11 cellular contexts compared by ENCODE assay signal in genomic region chr11:104898685-104899013, GRCh38. TPM values are rescaled to one million over a fixed set of nuclear protein-coding genes. Genes with fewer than 3 reads are reported as not detected.
A peak's percentile ranks its signal among the peaks of the same experiment; 100 is the strongest.
DNase-seq lines count a peak whose midpoint lies in the region; ATAC-seq and FAIRE-seq lines count a peak whose summit lies in the region.
"Had no signal": no experiment of that assay in that cellular context is flagged by ENCODE, and none has a peak within 500 bp of the region (broad histone marks: within the 10 kb centered on the region; RNA-seq: fewer than 3 reads in every experiment).

No MANE protein-coding gene starts in this region.

- H3F3A ChIP-seq in GM23248 (ENCODE audit: insufficient read depth) = no peaks in the 10 kb centered on the region

- no peaks in the 10 kb centered on the region for H3K4me1 ChIP-seq in GM23248 (ENCODE audit: insufficient read depth)

- H3K36me3 Mint-ChIP-seq in activated naive CD8-positive, alpha-beta T cell treated with anti-CD3 and anti-CD28 coated beads, Interleukin-2, amount 50 U/mL, for 24 hours (ENCODE audit: low read depth) = no peaks in the 10 kb centered on the region
- peaks cover 2 to 5% of the 10 kb centered on the region in 2 donors for H3K36me3 Mint-ChIP-seq in stimulated activated naive B cell treated with anti-CD40 and anti-IgM and Interleukin-4, amounts not matched to agents 10 μg/mL and 1 μg/mL and 100 μg/mL, for 72 hours

- peak; percentile 43 for FAIRE-seq in islet of Langerhans (lab: Jason Lieb, UNC)

- peaks cover 3% of the 10 kb centered on the region; the same call in 1 of the 2 replicates for H3K9me2 ChIP-seq in GM23248 (ENCODE audit: insufficient read depth)

- in situ Hi-C loops in GM23248 (cut with MboI) = no loop called here

- peak overlapping the region; percentile 63 for H2AFZ ChIP-seq in GM23248

- H3K9ac ChIP-seq in GM23248 = no peak overlapping the region

- no peak for ATAC-seq in activated naive CD8-positive, alpha-beta T cell treated with anti-CD3 and anti-CD28 coated beads, Interleukin-2, amount 50 U/mL, for 24 hours
- no peak for ATAC-seq in stimulated activated naive B cell treated with anti-CD40 and anti-IgM and Interleukin-4, amounts not matched to agents 10 μg/mL and 1 μg/mL and 100 μg/mL, for 72 hours (replicated peaks)

- H3K9me3 Mint-ChIP-seq in activated naive CD8-positive, alpha-beta T cell treated with anti-CD3 and anti-CD28 coated beads, Interleukin-2, amount 50 U/mL, for 24 hours = no peaks in the 10 kb centered on the region
- peaks cover 0 to 3% of the 10 kb centered on the region in 2 donors for H3K9me3 Mint-ChIP-seq in stimulated activated naive B cell treated with anti-CD40 and anti-IgM and Interleukin-4, amounts not matched to agents 10 μg/mL and 1 μg/mL and 100 μg/mL, for 72 hours

- H3K27ac ChIP-seq in GM23248 = no peak overlapping the region
- H3K27ac ChIP-seq: SK-N-MC had no signal

- DNase-seq in GM23248 = no peak
- DNase-seq in activated naive CD8-positive, alpha-beta T cell treated with anti-CD3 and anti-CD28 coated beads, Interleukin-2, amount 50 U/mL, for 24 hours = no peak
- no peak for DNase-seq in stimulated activated naive B cell treated with anti-CD40 and anti-IgM and Interleukin-4, amounts not matched to agents 10 μg/mL and 1 μg/mL and 100 μg/mL, for 72 hours
- DNase-seq in germinal center (ENCODE audit: low spot score) = no peak
- no peak for DNase-seq in NCI-H446 (lab: John Stamatoyannopoulos, UW)
- no peak for DNase-seq in hippocampal formation (lab: John Stamatoyannopoulos, UW)
- no peak for DNase-seq in ureter (ENCODE audit: low spot score)
- DNase-seq: DND-41, NCI-H2171 treated with DMSO at 0.1 percent for 48 hours had no signal

- no peaks in the 10 kb centered on the region for H3K27me3 Mint-ChIP-seq in activated naive CD8-positive, alpha-beta T cell treated with anti-CD3 and anti-CD28 coated beads, Interleukin-2, amount 50 U/mL, for 24 hours
- no peaks in the 10 kb centered on the region for H3K27me3 Mint-ChIP-seq in stimulated activated naive B cell treated with anti-CD40 and anti-IgM and Interleukin-4, amounts not matched to agents 10 μg/mL and 1 μg/mL and 100 μg/mL, for 72 hours

- H3K9me3 ChIP-seq in GM23248 (ENCODE audit: low read depth) = no peaks in the 10 kb centered on the region

- 5 to 10% methylated on average over 1 of the region's 1 CpG for WGBS in GM23248 (ENCODE audit: low coverage in 1 of 2, low lambda C conversion rate in 2 of 2, missing lambda C conversion rate in 2 of 2), 2 experiments

- H3K4me3 ChIP-seq in GM23248 = no peak overlapping the region
- H3K4me3 ChIP-seq: SK-N-MC had no signal

- peak overlapping the region; percentile 19 for H3K27ac Mint-ChIP-seq in activated naive CD8-positive, alpha-beta T cell treated with anti-CD3 and anti-CD28 coated beads, Interleukin-2, amount 50 U/mL, for 24 hours
- H3K27ac Mint-ChIP-seq in stimulated activated naive B cell treated with anti-CD40 and anti-IgM and Interleukin-4, amounts not matched to agents 10 μg/mL and 1 μg/mL and 100 μg/mL, for 72 hours = no peak overlapping the region

- no peaks in the 10 kb centered on the region for H4K20me1 ChIP-seq in GM23248 (ENCODE audit: insufficient read depth)

- H3K4me1 Mint-ChIP-seq in activated naive CD8-positive, alpha-beta T cell treated with anti-CD3 and anti-CD28 coated beads, Interleukin-2, amount 50 U/mL, for 24 hours = peaks cover 21% of the 10 kb centered on the region
- peaks cover 21 to 27% of the 10 kb centered on the region in 2 donors for H3K4me1 Mint-ChIP-seq in stimulated activated naive B cell treated with anti-CD40 and anti-IgM and Interleukin-4, amounts not matched to agents 10 μg/mL and 1 μg/mL and 100 μg/mL, for 72 hours

- no peaks in the 10 kb centered on the region for H3K79me2 ChIP-seq in GM23248 (ENCODE audit: insufficient read depth)

- 0 out of 2 replicates have a peak, but pooled peaks cover 3% of the 10 kb centered on the region for H3K27me3 ChIP-seq in GM23248 (replicated peaks; ENCODE audit: insufficient read depth)

- no peak overlapping the region for H3K4me2 ChIP-seq in GM23248 (ENCODE audit: unreplicated experiment)

- peak overlapping the region; percentile 57 for H3K4me3 Mint-ChIP-seq in activated naive CD8-positive, alpha-beta T cell treated with anti-CD3 and anti-CD28 coated beads, Interleukin-2, amount 50 U/mL, for 24 hours
- H3K4me3 Mint-ChIP-seq in stimulated activated naive B cell treated with anti-CD40 and anti-IgM and Interleukin-4, amounts not matched to agents 10 μg/mL and 1 μg/mL and 100 μg/mL, for 72 hours = peak overlapping the region; percentile 39 to 61

- no peaks in the 10 kb centered on the region for H3K36me3 ChIP-seq in GM23248 (ENCODE audit: low read depth)

RNA-seq across cellular contexts. Expression of gene CASP12, which starts 0.4 kb away (rescaled TPM):
- total RNA-seq in GM23248 (2014; rRNA removed; shearing (Covaris generic)) = not detected in 2 replicates
- polyA plus RNA-seq in GM23248 (2016; fragmentation: Nextera tagmentation; extraction: Ambion mirVana) = not detected in 2 replicates
- total RNA-seq in ureter = 1.4 TPM
